8 cellular contexts compared by ENCODE assay signal in the genomic region with DNA sequence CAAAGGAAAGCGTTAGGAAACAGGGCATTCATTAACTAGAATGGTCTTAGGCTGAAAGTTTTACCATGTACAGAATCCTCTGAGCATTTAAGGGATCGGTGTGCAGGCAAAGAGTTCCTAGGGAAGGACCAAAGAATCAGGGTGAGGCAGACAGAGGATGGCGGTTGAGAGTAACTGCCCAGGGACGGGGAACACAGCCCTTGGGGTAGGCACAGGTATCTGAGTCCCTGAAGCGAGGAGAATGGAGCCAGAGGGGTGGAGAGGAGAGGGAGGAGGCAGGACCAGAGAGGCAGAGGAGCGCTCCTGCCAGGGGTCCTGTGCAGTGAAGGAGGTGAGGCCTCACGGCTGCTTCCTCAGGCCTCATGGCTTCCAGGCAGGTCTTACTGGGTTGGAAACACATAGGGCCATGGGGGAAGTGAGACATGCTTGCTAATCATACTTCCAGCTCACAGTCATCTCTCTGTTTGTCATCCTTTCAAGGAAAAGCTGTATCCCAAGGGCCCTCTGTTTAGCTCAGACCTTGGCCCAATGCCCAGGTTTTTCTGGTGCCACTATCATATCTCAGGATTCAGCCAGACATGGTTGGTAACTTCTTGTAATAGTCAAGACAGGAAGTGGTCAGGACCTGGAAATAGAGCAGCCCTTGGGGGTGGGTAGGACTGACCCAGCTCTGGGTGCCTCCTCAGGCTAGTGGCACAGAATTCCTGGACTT. TPM values are rescaled to one million over a fixed set of nuclear protein-coding genes. Genes with fewer than 3 reads are reported as not detected.
DNase-seq lines count a peak whose midpoint lies in the region; ATAC-seq and TF ChIP-seq lines count a peak whose summit lies in the region.

No MANE protein-coding gene starts in this region.

- BruUV-seq in OCI-LY7 (replicated peaks; lab: Mats Ljungman, UMichigan), result no TSS peak

- H3K36me3 Mint-ChIP-seq in activated CD8-positive, alpha-beta T cell treated with anti-CD3 and anti-CD28 coated beads, Interleukin-2, amount 10 ng/mL, durations not matched to agents 7 days and 5 days (ENCODE audit: low read depth), result no peaks in the 10 kb centered on the region
- H3K36me3 Mint-ChIP-seq in activated CD8-positive, alpha-beta T cell treated with anti-CD3 and anti-CD28 coated beads for 36 hours (ENCODE audit: low read depth), result no peaks in the 10 kb centered on the region

- H3K9ac ChIP-seq in mucosa of rectum (ENCODE audit: low read depth in 1 of 2, low read length in 2 of 2), result no peak overlapping the region

- DNase-seq in activated CD8-positive, alpha-beta T cell treated with anti-CD3 and anti-CD28 coated beads, Interleukin-2, amount 10 ng/mL, durations not matched to agents 7 days and 5 days, result no peak
- no peak for DNase-seq in activated CD8-positive, alpha-beta T cell treated with anti-CD3 and anti-CD28 coated beads for 36 hours
- DNase-seq in OCI-LY7 (ENCODE audit: low spot score), result peak; percentile 43
- DNase-seq in dorsolateral prefrontal cortex, result peak in 6 of 10 donors; percentile 11 to 69 (median 58)
- DNase-seq in cerebellum (ENCODE audit: low spot score), result no peak
- no peak for DNase-seq in effector CD4-positive, alpha-beta T cell

- POLR2A ChIA-PET in activated CD8-positive, alpha-beta T cell treated with anti-CD3 and anti-CD28 coated beads, Interleukin-2, amount 10 ng/mL, durations not matched to agents 7 days and 5 days (lab: Charles Lee), result no interaction called here
- POLR2A ChIA-PET in activated CD8-positive, alpha-beta T cell treated with anti-CD3 and anti-CD28 coated beads for 36 hours (lab: Charles Lee), result no interaction called here
- POLR2A ChIA-PET in OCI-LY7 (lab: Charles Lee), result interaction anchor here (0.5 kb wide), 1 partner anchor 47 kb away, joined by 3 read pairs; no protein-coding TSS in a partner anchor

- peak overlapping the region; percentile 6 for H3K27ac Mint-ChIP-seq in activated CD8-positive, alpha-beta T cell treated with anti-CD3 and anti-CD28 coated beads, Interleukin-2, amount 10 ng/mL, durations not matched to agents 7 days and 5 days
- H3K27ac Mint-ChIP-seq in activated CD8-positive, alpha-beta T cell treated with anti-CD3 and anti-CD28 coated beads for 36 hours, result no peak overlapping the region

- intact Hi-C loops in activated CD8-positive, alpha-beta T cell treated with anti-CD3 and anti-CD28 coated beads for 36 hours (cut with micrococcal nuclease), result no loop called here
- intact Hi-C loops in OCI-LY7 (cut with micrococcal nuclease; ENCODE audit: unreplicated experiment) (no loop called here), dorsolateral prefrontal cortex (cut with DNase I) (loop anchor here in 1 of 2 donors (5.0 kb wide), 1 partner anchor 72 kb away; no protein-coding TSS in a partner anchor)

- H3K4me1 ChIP-seq in OCI-LY7 (ENCODE audit: insufficient read depth, low read length, poor library complexity, severe bottlenecking), result peaks cover 28% of the 10 kb centered on the region
- H3K4me1 ChIP-seq in mucosa of rectum (ENCODE audit: control insufficient read depth in 2 of 2, insufficient read depth in 2 of 2, low read length in 2 of 2), result peaks cover 0 to 8% of the 10 kb centered on the region in 2 donors

- H3K9me2 ChIP-seq in OCI-LY7 (ENCODE audit: insufficient read depth, low read length), result no peaks in the 10 kb centered on the region

- H2AFZ ChIP-seq in OCI-LY7 (ENCODE audit: low read length), result no peak overlapping the region

- H3K36me3 ChIP-seq in OCI-LY7 (ENCODE audit: insufficient read depth, low read length), result no peaks in the 10 kb centered on the region
- H3K36me3 ChIP-seq in mucosa of rectum (ENCODE audit: control insufficient read depth in 2 of 2, insufficient read depth in 2 of 2, low read length in 2 of 2), result no peaks in the 10 kb centered on the region

- H3K4me1 Mint-ChIP-seq in activated CD8-positive, alpha-beta T cell treated with anti-CD3 and anti-CD28 coated beads, Interleukin-2, amount 10 ng/mL, durations not matched to agents 7 days and 5 days (ENCODE audit: low read depth), result peaks cover 14% of the 10 kb centered on the region
- no peaks in the 10 kb centered on the region for H3K4me1 Mint-ChIP-seq in activated CD8-positive, alpha-beta T cell treated with anti-CD3 and anti-CD28 coated beads for 36 hours (ENCODE audit: low read depth)

- H3K4me3 Mint-ChIP-seq in activated CD8-positive, alpha-beta T cell treated with anti-CD3 and anti-CD28 coated beads, Interleukin-2, amount 10 ng/mL, durations not matched to agents 7 days and 5 days, result no peak overlapping the region
- H3K4me3 Mint-ChIP-seq in activated CD8-positive, alpha-beta T cell treated with anti-CD3 and anti-CD28 coated beads for 36 hours, result no peak overlapping the region

- H3K27me3 Mint-ChIP-seq in activated CD8-positive, alpha-beta T cell treated with anti-CD3 and anti-CD28 coated beads, Interleukin-2, amount 10 ng/mL, durations not matched to agents 7 days and 5 days (ENCODE audit: low read depth), result peaks cover 11% of the 10 kb centered on the region
- H3K27me3 Mint-ChIP-seq in activated CD8-positive, alpha-beta T cell treated with anti-CD3 and anti-CD28 coated beads for 36 hours, result peaks cover 3% of the 10 kb centered on the region

- ATAC-seq in activated CD8-positive, alpha-beta T cell treated with anti-CD3 and anti-CD28 coated beads, Interleukin-2, amount 10 ng/mL, durations not matched to agents 7 days and 5 days, result no peak
- ATAC-seq in activated CD8-positive, alpha-beta T cell treated with anti-CD3 and anti-CD28 coated beads for 36 hours, result no peak
- ATAC-seq in GM21390 (IDR thresholded peaks at IDR 0.05; ENCODE audit: unreplicated experiment), result no peak

- no peaks in the 10 kb centered on the region for H4K20me1 ChIP-seq in OCI-LY7 (ENCODE audit: insufficient read depth, low read length)

- H3K4me2 ChIP-seq in OCI-LY7 (ENCODE audit: low read length), result peak overlapping the region; percentile 33

- CTCF ChIA-PET in activated CD8-positive, alpha-beta T cell treated with anti-CD3 and anti-CD28 coated beads, Interleukin-2, amount 10 ng/mL, durations not matched to agents 7 days and 5 days (lab: Charles Lee), result interaction anchor here (1.1 to 1.4 kb wide), 3 partner anchors 10 to 73 kb away, joined by 3 to 5 read pairs (median 5); no protein-coding TSS in a partner anchor
- CTCF ChIA-PET in activated CD8-positive, alpha-beta T cell treated with anti-CD3 and anti-CD28 coated beads for 36 hours (lab: Charles Lee), result interaction anchor here (1.3 to 1.7 kb wide), 3 partner anchors 9 to 77 kb away, joined by 4 to 7 read pairs (median 4); no protein-coding TSS in a partner anchor
- CTCF ChIA-PET in OCI-LY7 (lab: Charles Lee; ENCODE audit: unreplicated experiment), result no interaction called here

- no peaks in the 10 kb centered on the region for H3K79me2 ChIP-seq in OCI-LY7 (ENCODE audit: insufficient read depth, low read depth, low read length)

- H3K9me3 ChIP-seq in OCI-LY7 (ENCODE audit: low read length) (0 out of 2 replicates have a peak, but pooled peaks cover 10% of the 10 kb centered on the region), mucosa of rectum (ENCODE audit: control insufficient read depth in 2 of 2, low read length in 2 of 2) (no peaks in the 10 kb centered on the region)

- H3K9me3 Mint-ChIP-seq in activated CD8-positive, alpha-beta T cell treated with anti-CD3 and anti-CD28 coated beads, Interleukin-2, amount 10 ng/mL, durations not matched to agents 7 days and 5 days (ENCODE audit: insufficient read depth), result no peaks in the 10 kb centered on the region
- no peaks in the 10 kb centered on the region for H3K9me3 Mint-ChIP-seq in activated CD8-positive, alpha-beta T cell treated with anti-CD3 and anti-CD28 coated beads for 36 hours

- TF ChIP-seq CTCF in activated CD8-positive, alpha-beta T cell treated with anti-CD3 and anti-CD28 coated beads for 36 hours (IDR thresholded peaks at IDR 0.05), result no peak
- TF ChIP-seq CTCF in OCI-LY7 (conservative IDR thresholded peaks at IDR 0.05; ENCODE audit: low read length), result no peak
- TF ChIP-seq CTCF in dorsolateral prefrontal cortex (IDR thresholded peaks at IDR 0.05 in 54 of 56, conservative IDR thresholded peaks at IDR 0.05 in 2 of 56; ENCODE audit: low read depth in 1 of 56, partially characterized antibody in 56 of 56), result no peak

- no peaks in the 10 kb centered on the region for H3K27me3 ChIP-seq in dorsolateral prefrontal cortex
- H3K27me3 ChIP-seq in mucosa of rectum (ENCODE audit: control insufficient read depth in 2 of 2, insufficient read depth in 2 of 2, low read length in 2 of 2), result no peaks in the 10 kb centered on the region

- H3K27ac ChIP-seq in OCI-LY7 (ENCODE audit: low read depth, low read length, poor library complexity, severe bottlenecking) (no peak overlapping the region), dorsolateral prefrontal cortex (peak overlapping the region in 43 of 59 donors; percentile 6 to 85 (median 63)), mucosa of rectum (ENCODE audit: low read depth in 2 of 2, low read length in 2 of 2) (peak overlapping the region; percentile 38 to 48)

- no peak overlapping the region for H3K4me3 ChIP-seq in OCI-LY7 (ENCODE audit: low read depth, low read length, poor library complexity, severe bottlenecking)
- H3K4me3 ChIP-seq in dorsolateral prefrontal cortex, result no peak overlapping the region
- H3K4me3 ChIP-seq in mucosa of rectum (ENCODE audit: low read length in 2 of 2), result no peak overlapping the region

RNA-seq across cellular contexts. Expression of a gene that starts 13.8 kb away (rescaled TPM):
- under 1 TPM; 0.29 to 0.73 TPM for total RNA-seq in activated CD8-positive, alpha-beta T cell treated with anti-CD3 and anti-CD28 coated beads, Interleukin-2, amount 10 ng/mL, durations not matched to agents 7 days and 5 days
- total RNA-seq in activated CD8-positive, alpha-beta T cell treated with anti-CD3 and anti-CD28 coated beads for 36 hours, result not detected
- not detected in 2 replicates for total RNA-seq in OCI-LY7 (2014; rRNA removed; shearing (Covaris generic))
- total RNA-seq in OCI-LY7 (2022), result 0.17 TPM in 1 of 2 replicates, not detected in the other
- 1 to 10 TPM in 91 of 120 experiments, under 1 TPM in 29; 0.16 to 6.6 (median 1.6) TPM for total RNA-seq in dorsolateral prefrontal cortex
- 1.6 TPM for total RNA-seq in cerebellum

RNA-seq across cellular contexts. Expression of a gene that starts 30.7 kb away (rescaled TPM):
- not detected for total RNA-seq in activated CD8-positive, alpha-beta T cell treated with anti-CD3 and anti-CD28 coated beads, Interleukin-2, amount 10 ng/mL, durations not matched to agents 7 days and 5 days
- total RNA-seq in activated CD8-positive, alpha-beta T cell treated with anti-CD3 and anti-CD28 coated beads for 36 hours, result not detected
- 0.39 and 2.1 TPM in 2 replicates for total RNA-seq in OCI-LY7 (2014; rRNA removed; shearing (Covaris generic))
- total RNA-seq in OCI-LY7 (2022) (0.67 and 1.3 TPM in 2 replicates), dorsolateral prefrontal cortex (1 to 10 TPM in 4 of 120 experiments, under 1 TPM in 6, not detected in 110; 0.56 to 1.5 (median 0.97) TPM), cerebellum (1.1 TPM)

RNA-seq across cellular contexts. Expression of a gene that starts 50.7 kb away (rescaled TPM):
- 100 to 1,000 TPM; 133 to 138 TPM for total RNA-seq in activated CD8-positive, alpha-beta T cell treated with anti-CD3 and anti-CD28 coated beads, Interleukin-2, amount 10 ng/mL, durations not matched to agents 7 days and 5 days
- 100 to 1,000 TPM; 103 TPM for total RNA-seq in activated CD8-positive, alpha-beta T cell treated with anti-CD3 and anti-CD28 coated beads for 36 hours
- 74.3 and 83.4 TPM in 2 replicates for total RNA-seq in OCI-LY7 (2014; rRNA removed; shearing (Covaris generic))
- total RNA-seq in OCI-LY7 (2022) (164 TPM in 2 replicates), dorsolateral prefrontal cortex (100 to 1,000 TPM in 101 of 120 experiments, 10 to 100 TPM in 19; 73.6 to 163 (median 117) TPM), cerebellum (80.0 TPM)

Comparison
In these comparisons a context has a peak if more than half of its experiments do, and no peak if none do; other contexts are left out.
1. DNase-seq: peak in OCI-LY7 (single experiment) and dorsolateral prefrontal cortex (6 of 10); none in activated CD8-positive, alpha-beta T cell treated with anti-CD3 and anti-CD28 coated beads, Interleukin-2, amount 10 ng/mL, durations not matched to agents 7 days and 5 days (single experiment), activated CD8-positive, alpha-beta T cell treated with anti-CD3 and anti-CD28 coated beads for 36 hours (single experiment), cerebellum (single experiment) and effector CD4-positive, alpha-beta T cell (single experiment).